Comparison of ENCODE assay signal across 1 cellular context in the genomic region with DNA sequence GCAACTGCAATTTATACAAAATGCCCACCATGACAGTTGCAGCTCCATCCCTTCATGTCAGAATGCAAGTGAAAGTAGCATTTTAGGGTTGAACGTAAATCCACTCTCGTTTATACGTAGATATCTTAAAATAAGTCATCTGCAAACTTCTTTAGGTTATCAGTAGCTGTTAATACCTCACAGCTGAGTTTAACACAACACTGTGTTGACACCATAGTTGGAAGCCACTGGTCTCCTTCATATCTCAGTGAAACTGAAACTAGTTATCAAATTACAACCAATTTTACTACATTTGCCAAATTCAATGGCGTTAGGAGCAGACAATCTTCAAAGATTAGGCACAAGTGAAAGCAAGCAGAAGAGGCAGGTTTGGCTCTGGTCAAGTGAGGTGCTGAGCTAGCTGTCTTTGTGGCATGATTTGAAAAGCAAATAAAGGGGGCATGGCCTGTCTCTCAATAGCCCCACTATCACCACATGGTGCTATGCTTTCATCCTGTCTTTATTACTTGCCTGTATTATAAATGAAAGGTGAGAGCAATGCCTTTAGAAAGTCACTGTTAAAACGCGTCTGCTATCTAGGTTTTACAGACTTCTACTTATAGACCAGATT.
TF ChIP-seq lines count a peak whose summit lies in the region.

No MANE protein-coding gene starts in this region.

TF ChIP-seq in IMR-90, 13 proteins besides CTCF, POLR2A, EP300 and RAD21 (continued from another document):
- no peak for TF ChIP-seq RFX5 (IDR thresholded peaks at IDR 0.05; ENCODE audit: low read depth, low read length)
- TF ChIP-seq MAZ (IDR thresholded peaks at IDR 0.05; ENCODE audit: borderline replicate concordance, low read depth, low read length): no peak
- TF ChIP-seq RCOR1 (IDR thresholded peaks at IDR 0.05; ENCODE audit: insufficient replicate concordance, low read length): no peak
- TF ChIP-seq, protein P1, sequence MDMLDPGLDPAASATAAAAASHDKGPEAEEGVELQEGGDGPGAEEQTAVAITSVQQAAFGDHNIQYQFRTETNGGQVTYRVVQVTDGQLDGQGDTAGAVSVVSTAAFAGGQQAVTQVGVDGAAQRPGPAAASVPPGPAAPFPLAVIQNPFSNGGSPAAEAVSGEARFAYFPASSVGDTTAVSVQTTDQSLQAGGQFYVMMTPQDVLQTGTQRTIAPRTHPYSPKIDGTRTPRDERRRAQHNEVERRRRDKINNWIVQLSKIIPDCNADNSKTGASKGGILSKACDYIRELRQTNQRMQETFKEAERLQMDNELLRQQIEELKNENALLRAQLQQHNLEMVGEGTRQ (IDR thresholded peaks at IDR 0.05; ENCODE audit: low read depth, low read length): no peak
- TF ChIP-seq MAFK (IDR thresholded peaks at IDR 0.05; ENCODE audit: low read depth, low read length): no peak
- TF ChIP-seq FOS (IDR thresholded peaks at IDR 0.05; ENCODE audit: low read depth, low read length): no peak
- no peak for TF ChIP-seq MXI1 (IDR thresholded peaks at IDR 0.05; ENCODE audit: borderline replicate concordance, low read depth, low read length)
- TF ChIP-seq, protein P2, sequence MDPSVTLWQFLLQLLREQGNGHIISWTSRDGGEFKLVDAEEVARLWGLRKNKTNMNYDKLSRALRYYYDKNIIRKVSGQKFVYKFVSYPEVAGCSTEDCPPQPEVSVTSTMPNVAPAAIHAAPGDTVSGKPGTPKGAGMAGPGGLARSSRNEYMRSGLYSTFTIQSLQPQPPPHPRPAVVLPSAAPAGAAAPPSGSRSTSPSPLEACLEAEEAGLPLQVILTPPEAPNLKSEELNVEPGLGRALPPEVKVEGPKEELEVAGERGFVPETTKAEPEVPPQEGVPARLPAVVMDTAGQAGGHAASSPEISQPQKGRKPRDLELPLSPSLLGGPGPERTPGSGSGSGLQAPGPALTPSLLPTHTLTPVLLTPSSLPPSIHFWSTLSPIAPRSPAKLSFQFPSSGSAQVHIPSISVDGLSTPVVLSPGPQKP (IDR thresholded peaks at IDR 0.05; ENCODE audit: borderline replicate concordance, low read depth, low read length): no peak
